In the genomic region with DNA sequence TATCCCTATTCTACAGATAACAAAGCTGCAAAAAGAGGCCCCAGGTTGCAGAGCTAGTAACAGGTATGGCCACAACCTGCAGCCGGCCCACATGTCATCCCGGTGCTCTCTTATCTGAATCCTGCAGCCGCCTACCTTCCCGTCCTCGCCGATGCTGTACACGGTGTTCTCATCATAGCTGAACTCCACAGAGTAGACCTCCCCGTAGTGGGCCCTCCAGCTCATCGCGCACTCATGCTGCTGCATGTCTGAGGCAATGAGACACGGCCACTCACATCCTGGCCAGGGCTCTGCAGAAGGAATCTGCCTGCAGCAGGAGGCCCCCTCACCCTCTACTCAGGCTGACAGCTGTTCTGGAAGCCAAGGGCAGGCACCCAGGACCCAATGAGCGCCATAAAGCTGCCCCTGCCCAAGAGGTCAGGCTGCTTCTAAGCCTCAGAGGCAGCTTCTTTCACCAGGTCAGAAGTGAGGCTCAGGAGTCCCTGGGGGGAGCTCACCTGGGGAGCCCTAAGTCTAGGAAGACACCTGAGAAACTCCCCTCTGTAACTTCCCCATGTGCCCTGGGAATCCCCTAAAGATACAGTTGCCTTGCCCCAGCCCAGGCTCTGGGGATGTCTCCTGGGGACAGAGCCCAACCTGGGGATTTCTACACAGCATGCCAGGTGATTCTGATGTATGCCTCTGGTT, we compare ENCODE assay signal across 14 cellular contexts. TPM values are rescaled to one million over a fixed set of nuclear protein-coding genes. Genes with fewer than 3 reads are reported as not detected.
DNase-seq lines count a peak whose midpoint lies in the region; ATAC-seq, FAIRE-seq and TF ChIP-seq lines count a peak whose summit lies in the region.
"Had no signal": no experiment of that assay in that cellular context is flagged by ENCODE, and none has a peak within 500 bp of the region (broad histone marks: within the 10 kb centered on the region; RNA-seq: fewer than 3 reads in every experiment).

No MANE protein-coding gene starts in this region.

- no peak for TF ChIP-seq CTCF in D721Med (IDR thresholded peaks at IDR 0.05; ENCODE audit: insufficient read depth, missing control alignments)

- ATAC-seq in GM18868 (IDR thresholded peaks at IDR 0.05; ENCODE audit: unreplicated experiment) (peak; percentile 71), GM21576 (IDR thresholded peaks at IDR 0.05; ENCODE audit: unreplicated experiment) (peak; percentile 38), HG03378 (IDR thresholded peaks at IDR 0.05; ENCODE audit: unreplicated experiment) (peak; percentile 47)

- FAIRE-seq in D721Med (lab: Jason Lieb, UNC) = no peak

- peak; percentile 65 for DNase-seq in mesenteric fat pad (ENCODE audit: low spot score)
- no peak for DNase-seq in OCI-M1 (lab: John Stamatoyannopoulos, UW)
- DNase-seq in COLO668 (lab: John Stamatoyannopoulos, UW; ENCODE audit: unreplicated experiment) = no peak
- DNase-seq in GDM1 (lab: John Stamatoyannopoulos, UW) = no peak
- DNase-seq in D721Med (ENCODE audit: insufficient read length, low spot score) = no peak
- DNase-seq: activated naive CD4-positive, alpha-beta T cell treated with Interleukin-2 at 50 U/mL for 16 hours; gastrocnemius medialis; NCI-H345; SHP77 had no signal

RNA-seq across cellular contexts. Expression of a gene that starts 17.9 kb away (rescaled TPM):
- 35.8 TPM for total RNA-seq in mesenteric fat pad

RNA-seq across cellular contexts. Expression of a gene that starts 22.9 kb away (rescaled TPM):
- 15.0 TPM for total RNA-seq in mesenteric fat pad

RNA-seq across cellular contexts. Expression of a gene that starts 40.6 kb away (rescaled TPM):
- 55.5 TPM for total RNA-seq in mesenteric fat pad

RNA-seq across cellular contexts. Expression of a gene that starts 45.2 kb away (rescaled TPM):
- total RNA-seq in mesenteric fat pad = not detected
- total RNA-seq: gastrocnemius medialis, renal cortical epithelial cell, tibial nerve had no signal
